Comparison of ENCODE assay signal across 1 cellular context in genomic region chr12:120350576-120351350, GRCh38.
TF ChIP-seq lines count a peak whose summit lies in the region.

No MANE protein-coding gene starts in this region.

TF ChIP-seq in A549, 52 proteins besides CTCF, POLR2A, EP300 and RAD21 (continued from another document):
- TF ChIP-seq ZNF302 (CRISPR knock-in tag; IDR thresholded peaks at IDR 0.05): no peak
- TF ChIP-seq JUNB (IDR thresholded peaks at IDR 0.05): no peak
- TF ChIP-seq EHMT2 (IDR thresholded peaks at IDR 0.05; ENCODE audit: low read depth): no peak
- TF ChIP-seq RFX5 (IDR thresholded peaks at IDR 0.05): no peak
- no peak for TF ChIP-seq TFCP2L1 (CRISPR knock-in tag; IDR thresholded peaks at IDR 0.05)
- TF ChIP-seq RARB (CRISPR knock-in tag; IDR thresholded peaks at IDR 0.05): no peak
- no peak for TF ChIP-seq NFE2L2 (conservative IDR thresholded peaks at IDR 0.05; ENCODE audit: low read length)
- TF ChIP-seq PBX3 (IDR thresholded peaks at IDR 0.05): no peak
